ENCODE assay signal across 8 cellular contexts in genomic region chr11:76823481-76824028, GRCh38. TPM values are rescaled to one million over a fixed set of nuclear protein-coding genes. Genes with fewer than 3 reads are reported as not detected.
DNase-seq lines count a peak whose midpoint lies in the region; TF ChIP-seq lines count a peak whose summit lies in the region.

No MANE protein-coding gene starts in this region.

- DNase-seq in AG10803 (ENCODE audit: low read depth) (peak; percentile 59), NCI-H460 (ENCODE audit: extremely low read depth, low read depth) (peak; percentile 88), endodermal cell (peak; percentile 49), NCI-H2081 treated with DMSO at 0.1 percent for 48 hours (lab: John Stamatoyannopoulos, UW) (no peak), NCI-H1417 (lab: John Stamatoyannopoulos, UW) (no peak), amygdala (lab: John Stamatoyannopoulos, UW) (no peak), NCI-H1694 (lab: John Stamatoyannopoulos, UW) (no peak)

- no peak overlapping the region for H3K4me3 ChIP-seq in AG10803 (ENCODE audit: low read length)
- H3K4me3 ChIP-seq in endodermal cell (ENCODE audit: low read length), result no peak overlapping the region
- H3K4me3 ChIP-seq in mesodermal cell (ENCODE audit: extremely low read depth, insufficient read depth, low read length, poor library complexity, severe bottlenecking), result no peak overlapping the region

- no peak overlapping the region for H3K27ac ChIP-seq in endodermal cell (ENCODE audit: low read depth, low read length)
- peak overlapping the region; percentile 97 for H3K27ac ChIP-seq in mesodermal cell (ENCODE audit: low read depth, low read length, severe bottlenecking)

- peaks cover 2% of the 10 kb centered on the region for H3K27me3 Mint-ChIP-seq in endodermal cell (ENCODE audit: insufficient read depth)

- H3K36me3 ChIP-seq in endodermal cell (ENCODE audit: control insufficient read depth, insufficient read depth, low read length), result no peaks in the 10 kb centered on the region
- no peaks in the 10 kb centered on the region for H3K36me3 ChIP-seq in mesodermal cell (ENCODE audit: control insufficient read depth, insufficient read depth, low read length)

- no peak overlapping the region for H3K27ac Mint-ChIP-seq in endodermal cell

- H3K27me3 ChIP-seq in endodermal cell (ENCODE audit: control insufficient read depth, insufficient read depth, low read length, poor library complexity, severe bottlenecking), result no peaks in the 10 kb centered on the region

- H3K4me3 Mint-ChIP-seq in endodermal cell, result no peak overlapping the region

- TF ChIP-seq CTCF in AG10803 (conservative IDR thresholded peaks at IDR 0.05; ENCODE audit: low read length) (no peak), endodermal cell (conservative IDR thresholded peaks at IDR 0.05) (no peak)

- H3K4me1 ChIP-seq in endodermal cell (ENCODE audit: control insufficient read depth, insufficient read depth, low read length), result no peaks in the 10 kb centered on the region
- peaks cover 23% of the 10 kb centered on the region for H3K4me1 ChIP-seq in mesodermal cell (ENCODE audit: control insufficient read depth, insufficient read depth, low read length, poor library complexity, severe bottlenecking)

- peaks cover 24% of the 10 kb centered on the region for H3K9me3 ChIP-seq in endodermal cell (ENCODE audit: control insufficient read depth, low read length)
- H3K9me3 ChIP-seq in mesodermal cell (ENCODE audit: control insufficient read depth, low read length), result peaks cover 10% of the 10 kb centered on the region

- H3K36me3 Mint-ChIP-seq in endodermal cell (ENCODE audit: low read depth), result no peaks in the 10 kb centered on the region

- WGBS in endodermal cell (ENCODE audit: insufficient coverage in 1 of 2, insufficient read length in 1 of 2), 2 experiments, result 93 to 94% methylated on average over 3 to 9 of the region's 9 CpGs
- 96% methylated on average over 4 of the region's 9 CpGs; no CpG with 5 or more reads in 1 of the 2 experiments for WGBS in mesodermal cell (ENCODE audit: insufficient coverage in 2 of 2), 2 experiments

- H3K4me1 Mint-ChIP-seq in endodermal cell, result peaks cover 4% of the 10 kb centered on the region

- no peak overlapping the region for H3K9ac ChIP-seq in endodermal cell (ENCODE audit: extremely low read depth, low read length, poor library complexity, severe bottlenecking)

- peaks cover 41% of the 10 kb centered on the region for H3K9me3 Mint-ChIP-seq in endodermal cell

RNA-seq across cellular contexts. Expression of gene ACER3, which starts 37.2 kb away (rescaled TPM):
- 14.6 and 16.3 TPM in 2 replicates for total RNA-seq in NCI-H460 (2014; rRNA removed; shearing (Covaris generic))
- polyA plus RNA-seq in NCI-H460 (2014; cell fraction: nucleus; rRNA removed), result 17.9 and 21.4 TPM in 2 replicates
- total RNA-seq in endodermal cell, result 10 to 100 TPM; 18.5 to 23.2 TPM
- polyA plus RNA-seq in endodermal cell (2013, experiment 1 of 2), result 10.0 TPM
- polyA plus RNA-seq in endodermal cell (2013, experiment 2 of 2), result 10.6 TPM
- polyA plus RNA-seq in mesodermal cell (2013, experiment 1 of 2), result 10.7 TPM
- polyA plus RNA-seq in mesodermal cell (2013, experiment 2 of 2), result 10.6 TPM

RNA-seq across cellular contexts. Expression of gene TSKU, which starts 40.4 kb away (rescaled TPM):
- 92.3 and 103 TPM in 2 replicates for total RNA-seq in NCI-H460 (2014; rRNA removed; shearing (Covaris generic))
- polyA plus RNA-seq in NCI-H460 (2014; cell fraction: nucleus; rRNA removed), result 70.1 and 82.8 TPM in 2 replicates
- 100 to 1,000 TPM; 105 to 130 TPM for total RNA-seq in endodermal cell
- 39.1 TPM for polyA plus RNA-seq in endodermal cell (2013, experiment 1 of 2)
- 45.5 TPM for polyA plus RNA-seq in endodermal cell (2013, experiment 2 of 2)
- 33.1 TPM for polyA plus RNA-seq in mesodermal cell (2013, experiment 1 of 2)
- polyA plus RNA-seq in mesodermal cell (2013, experiment 2 of 2), result 33.0 TPM

Comparison
In these comparisons a context has a peak if more than half of its experiments do, and no peak if none do; other contexts are left out.
1. DNase-seq: peak in AG10803 (single experiment), NCI-H460 (single experiment) and endodermal cell (single experiment); none in NCI-H2081 treated with DMSO at 0.1 percent for 48 hours (single experiment), NCI-H1417 (0 of 3), amygdala (0 of 56) and NCI-H1694 (single experiment).